In the genomic region with DNA sequence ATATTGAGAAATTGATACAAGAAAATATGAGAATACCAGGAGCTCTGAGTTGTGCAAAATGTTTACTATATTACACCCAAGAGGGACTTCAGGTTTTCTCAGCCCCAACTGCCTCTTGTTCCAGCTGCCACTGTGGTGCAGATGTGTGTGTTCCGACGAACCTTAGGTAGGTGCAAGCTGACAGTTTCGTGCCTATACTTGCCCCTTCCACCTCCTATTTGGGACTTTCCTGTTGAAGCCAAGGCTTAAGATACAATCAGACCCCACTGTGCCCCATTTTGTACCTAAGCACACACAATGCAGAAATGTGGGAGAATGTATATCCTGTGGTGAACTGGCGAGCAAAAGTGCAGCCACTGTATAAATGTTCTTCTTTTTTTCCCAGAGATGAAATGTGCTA, we compare ENCODE assay signal across 22 cellular contexts.
"Had no signal": no experiment of that assay in that cellular context is flagged by ENCODE, and none has a peak within 500 bp of the region (broad histone marks: within the 10 kb centered on the region; RNA-seq: fewer than 3 reads in every experiment).

No MANE protein-coding gene starts in this region.

- FAIRE-seq: endothelial cell of umbilical vein, islet of Langerhans, pancreas, small intestine had no signal

- H3K4me2 ChIP-seq: neural progenitor cell had no signal

- H3K4me3 Mint-ChIP-seq: endodermal cell; mesothelial cell of epicardium; natural killer cell treated with Interleukin-12 subunit alpha and Interleukin-12 subunit beta and Interleukin-15 and Interleukin-18, amount 100 ng/mL, for 72 hours; neural progenitor cell had no signal

- H3K27ac Mint-ChIP-seq: endodermal cell; mesothelial cell of epicardium; natural killer cell treated with Interleukin-12 subunit alpha and Interleukin-12 subunit beta and Interleukin-15 and Interleukin-18, amount 100 ng/mL, for 72 hours; neural progenitor cell; progenitor cell of endocrine pancreas had no signal

- H3K9me3 ChIP-seq: gastrocnemius medialis, heart right ventricle, pancreas, suprapubic skin, tibial nerve had no signal

- H3K9me3 Mint-ChIP-seq: endodermal cell, mesothelial cell of epicardium, neural progenitor cell had no signal

- H3K9ac ChIP-seq: neural progenitor cell had no signal

- H3K4me3 ChIP-seq: coronary artery, gastrocnemius medialis, heart right ventricle, neural progenitor cell, pancreas, suprapubic skin, tibial nerve had no signal

- H3K27me3 ChIP-seq: gastrocnemius medialis, heart right ventricle, neural progenitor cell, pancreas, suprapubic skin, tibial nerve had no signal

- H3K36me3 ChIP-seq: gastrocnemius medialis, heart right ventricle, neural progenitor cell, pancreas, suprapubic skin, tibial nerve had no signal

- H3K36me3 Mint-ChIP-seq: mesothelial cell of epicardium, neural progenitor cell had no signal

- ATAC-seq: esophagus mucosa; gastrocnemius medialis; heart right ventricle; left lobe of liver; natural killer cell treated with Interleukin-12 subunit alpha and Interleukin-12 subunit beta and Interleukin-15 and Interleukin-18, amount 100 ng/mL, for 72 hours; pancreas; right cardiac atrium; stimulated activated naive CD8-positive, alpha-beta T cell treated with anti-CD3 and anti-CD28 coated beads, Interleukin-15, Interleukin-2, amounts not matched to agents 100 U/mL and 50 U/mL, for 24 hours had no signal

- H3K27me3 Mint-ChIP-seq: natural killer cell treated with Interleukin-12 subunit alpha and Interleukin-12 subunit beta and Interleukin-15 and Interleukin-18, amount 100 ng/mL, for 72 hours; progenitor cell of endocrine pancreas had no signal

- DNase-seq: effector CD4-positive, alpha-beta T cell; endodermal cell; gastrocnemius medialis; heart right ventricle; hypothalamus; occipital lobe; pancreas; right cardiac atrium; small intestine; stimulated activated CD4-positive, alpha-beta T cell treated with anti-CD3 and anti-CD28 coated beads, Interleukin-12 subunit alpha, Interleukin-12 subunit beta, amount 100 ng/mL, for 4 hours; stimulated activated naive CD8-positive, alpha-beta T cell treated with anti-CD3 and anti-CD28 coated beads, Interleukin-15, Interleukin-2, amounts not matched to agents 100 U/mL and 50 U/mL, for 24 hours had no signal

- H3K4me1 ChIP-seq: gastrocnemius medialis had no signal

- H3K27ac ChIP-seq: coronary artery, gastrocnemius medialis, heart right ventricle, neural progenitor cell, pancreas, suprapubic skin, tibial nerve had no signal

- H2AFZ ChIP-seq: neural progenitor cell had no signal
